1 cellular context compared by ENCODE assay signal in genomic region chr2:58039170-58039611, GRCh38.
TF ChIP-seq lines count a peak whose summit lies in the region.

No MANE protein-coding gene starts in this region.

TF ChIP-seq in K562, 482 proteins besides CTCF, POLR2A, EP300 and RAD21 (continued from another document and continues in another):
- TF ChIP-seq FOXK2 (conservative IDR thresholded peaks at IDR 0.05 in 1 of 2, IDR thresholded peaks at IDR 0.05 in 1 of 2; ENCODE audit: low read depth in 2 of 2) (no peak; a peak in 1 of 4 replicates), SMARCA5 (IDR thresholded peaks at IDR 0.05) (no peak), TEAD2 (tag; IDR thresholded peaks at IDR 0.05) (no peak), IRF9 (tag; IDR thresholded peaks at IDR 0.05) (no peak), MXI1 (IDR thresholded peaks at IDR 0.05; ENCODE audit: low read depth, low read length) (no peak), MCM3 (IDR thresholded peaks at IDR 0.05) (no peak), POLR2AphosphoS5 (IDR thresholded peaks at IDR 0.05; ENCODE audit: control insufficient read depth, insufficient read depth, low read depth, low read length) (no peak), ZNF512 (tag; IDR thresholded peaks at IDR 0.05) (peak; percentile 87), AFF1 (IDR thresholded peaks at IDR 0.05; ENCODE audit: low read depth in 1 of 2, partially characterized antibody in 2 of 2) (peak in 1 of 2 experiments; percentile 14), CBX5 (IDR thresholded peaks at IDR 0.05; ENCODE audit: borderline replicate concordance, low read depth) (no peak), ZC3H8 (IDR thresholded peaks at IDR 0.05) (no peak), PRDM10 (IDR thresholded peaks at IDR 0.05; ENCODE audit: partially characterized antibody) (no peak), GMEB1 (CRISPR knock-in tag; IDR thresholded peaks at IDR 0.05) (no peak), CTCFL (IDR thresholded peaks at IDR 0.05; ENCODE audit: borderline replicate concordance, insufficient read depth, low read depth, low read length, poor library complexity, severe bottlenecking) (no peak), TEAD4 (IDR thresholded peaks at IDR 0.05; ENCODE audit: low read length) (peak; percentile 85; the same call in 1 of the 2 replicates), TEAD4 (CRISPR knock-in tag; IDR thresholded peaks at IDR 0.05; ENCODE audit: borderline replicate concordance) (no peak), SMARCE1 (IDR thresholded peaks at IDR 0.05) (peak; percentile 89), ZNF324 (CRISPR knock-in tag; IDR thresholded peaks at IDR 0.05) (no peak), ARID2 (IDR thresholded peaks at IDR 0.05) (no peak), RCOR1 (IDR thresholded peaks at IDR 0.05; ENCODE audit: borderline replicate concordance in 1 of 2, low read depth in 2 of 2, low read length in 2 of 2) (peak in 1 of 2 experiments; percentile 77; a peak in 1 of 4 replicates), CBX1 (IDR thresholded peaks at IDR 0.05; ENCODE audit: low read depth) (no peak), STAG1 (CRISPR knock-in tag; IDR thresholded peaks at IDR 0.05; ENCODE audit: borderline replicate concordance) (no peak), HDAC2 (IDR thresholded peaks at IDR 0.05) (no peak), BMI1 (IDR thresholded peaks at IDR 0.05; ENCODE audit: low read length) (no peak), PML (IDR thresholded peaks at IDR 0.05; ENCODE audit: low read length) (peak; percentile 39; the same call in 1 of the 2 replicates), EWSR1 (IDR thresholded peaks at IDR 0.05; ENCODE audit: borderline replicate concordance, low read depth, partially characterized antibody) (no peak), EHMT2 (IDR thresholded peaks at IDR 0.05) (no peak), ZZZ3 (IDR thresholded peaks at IDR 0.05) (no peak), LEF1 (IDR thresholded peaks at IDR 0.05) (peak; percentile 54; the same call in 1 of the 2 replicates), MEIS2 (IDR thresholded peaks at IDR 0.05; ENCODE audit: partially characterized antibody) (no peak), ZNF398 (CRISPR knock-in tag; IDR thresholded peaks at IDR 0.05) (no peak), RBM25 (IDR thresholded peaks at IDR 0.05; ENCODE audit: low read depth, low read length, severe bottlenecking) (no peak), MAFG (tag; conservative IDR thresholded peaks at IDR 0.05) (no peak), NRF1 (conservative IDR thresholded peaks at IDR 0.05 in 1 of 2, IDR thresholded peaks at IDR 0.05 in 1 of 2) (no peak), CBX8 (IDR thresholded peaks at IDR 0.05; ENCODE audit: borderline replicate concordance, extremely low read depth, low read depth, low read length, poor library complexity, severe bottlenecking) (no peak), YY1 (IDR thresholded peaks at IDR 0.05; ENCODE audit: borderline replicate concordance in 1 of 3, control insufficient read depth in 1 of 3, extremely low read depth in 1 of 3, insufficient read depth in 3 of 3, insufficient read length in 1 of 3, insufficient replicate concordance in 2 of 3, low read depth in 1 of 3, low read length in 2 of 3) (no peak), RBM14 (IDR thresholded peaks at IDR 0.05; ENCODE audit: borderline replicate concordance, insufficient read depth, low read depth, low read length) (no peak), PBX2 (CRISPR knock-in tag; IDR thresholded peaks at IDR 0.05; ENCODE audit: low read depth) (no peak), PBX2 (tag; conservative IDR thresholded peaks at IDR 0.05; ENCODE audit: low read depth) (no peak), RNF219 (CRISPR knock-in tag; IDR thresholded peaks at IDR 0.05) (no peak)
